In genomic region chr3:17507480-17507879, GRCh38 we compare ENCODE assay signal across 38 cellular contexts.
"Had no signal": no experiment of that assay in that cellular context is flagged by ENCODE, and none has a peak within 500 bp of the region (broad histone marks: within the 10 kb centered on the region; RNA-seq: fewer than 3 reads in every experiment).

No MANE protein-coding gene starts in this region.

- H3K36me3 ChIP-seq: ascending aorta, cardiac muscle cell had no signal

- ATAC-seq: activated CD8-positive, alpha-beta memory T cell treated with anti-CD3 and anti-CD28 coated beads, Interleukin-2, amount 10 ng/mL, durations not matched to agents 7 days and 5 days; activated CD8-positive, alpha-beta T cell treated with anti-CD3 and anti-CD28 coated beads, Interleukin-2, amount 10 ng/mL, durations not matched to agents 7 days and 5 days; activated naive CD8-positive, alpha-beta T cell treated with anti-CD3 and anti-CD28 coated beads, Interleukin-2, amount 50 U/mL, for 24 hours had no signal

- H3K4me1 Mint-ChIP-seq: activated B cell treated with CpG ODN at 0.5 μM for 24 hours; activated CD4-positive, alpha-beta memory T cell treated with anti-CD3 and anti-CD28 coated beads, Interleukin-2, amount 10 ng/mL, durations not matched to agents 7 days and 5 days; activated CD4-positive, alpha-beta T cell treated with anti-CD3 and anti-CD28 coated beads, Interleukin-2, amount 10 ng/mL, durations not matched to agents 24 days and 14 days; activated CD8-positive, alpha-beta memory T cell treated with anti-CD3 and anti-CD28 coated beads, Interleukin-2, amount 10 ng/mL, durations not matched to agents 7 days and 5 days; activated naive CD4-positive, alpha-beta T cell treated with anti-CD3 and anti-CD28 coated beads, Interleukin-2, amount 10 ng/mL, durations not matched to agents 7 days and 5 days; activated naive CD4-positive, alpha-beta T cell treated with anti-CD3 and anti-CD28 coated beads, Interleukin-2, amount 50 U/mL, for 24 hours; activated naive CD8-positive, alpha-beta T cell treated with anti-CD3 and anti-CD28 coated beads, Interleukin-2, amount 10 ng/mL, durations not matched to agents 7 days and 5 days; activated naive CD8-positive, alpha-beta T cell treated with anti-CD3 and anti-CD28 coated beads, Interleukin-2, amount 50 U/mL, for 24 hours; brain; central memory CD8-positive, alpha-beta T cell had no signal

- H3K4me3 ChIP-seq: ascending aorta, cardiac muscle cell had no signal

- DNase-seq: activated B cell treated with CpG ODN at 0.5 μM for 24 hours; activated CD4-positive, alpha-beta memory T cell treated with anti-CD3 and anti-CD28 coated beads, Interleukin-2, amount 10 ng/mL, durations not matched to agents 7 days and 5 days; activated CD4-positive, alpha-beta T cell treated with anti-CD3 and anti-CD28 coated beads for 4 hours; activated CD4-positive, alpha-beta T cell treated with anti-CD3 and anti-CD28 coated beads, Interleukin-2, amount 10 ng/mL, durations not matched to agents 24 days and 14 days; activated CD4-positive, alpha-beta T cell treated with anti-CD3 and anti-CD28 coated beads, Interleukin-2, amount 50 U/mL, for 1 hour; activated CD4-positive, alpha-beta T cell treated with anti-CD3 and anti-CD28 coated beads, Interleukin-2, amount 50 U/mL, for 4 hours; activated CD4-positive, CD25-positive, alpha-beta regulatory T cell treated with anti-CD3 and anti-CD28 coated beads, Interleukin-2, amount 50 U/mL, for 72 hours; activated CD8-positive, alpha-beta memory T cell treated with anti-CD3 and anti-CD28 coated beads for 24 hours; activated CD8-positive, alpha-beta memory T cell treated with anti-CD3 and anti-CD28 coated beads, Interleukin-2, amount 10 ng/mL, durations not matched to agents 7 days and 5 days; activated CD8-positive, alpha-beta memory T cell treated with anti-CD3 and anti-CD28 coated beads, Interleukin-2, amount 50 U/mL, for 48 hours; activated CD8-positive, alpha-beta T cell treated with anti-CD3 and anti-CD28 coated beads, Interleukin-2, amount 10 ng/mL, durations not matched to agents 7 days and 5 days; activated effector memory CD4-positive, alpha-beta T cell treated with Interleukin-2 at 50 U/mL for 16 hours; activated gamma-delta T cell; activated naive CD4-positive, alpha-beta T cell treated with anti-CD3 and anti-CD28 coated beads, Interleukin-2, amount 10 ng/mL, durations not matched to agents 7 days and 5 days; activated naive CD4-positive, alpha-beta T cell treated with Interleukin-2 at 50 U/mL for 16 hours; activated naive CD8-positive, alpha-beta T cell treated with anti-CD3 and anti-CD28 coated beads, Interleukin-2, amount 10 ng/mL, durations not matched to agents 7 days and 5 days; activated naive CD8-positive, alpha-beta T cell treated with anti-CD3 and anti-CD28 coated beads, Interleukin-2, amount 50 U/mL, for 24 hours; activated T-cell treated with anti-CD3 and anti-CD28 coated beads, Interleukin-2, amount 50 U/mL, for 24 hours; activated T-cell treated with anti-CD3 and anti-CD28 coated beads, Interleukin-2, amount 50 U/mL, for 48 hours; amygdala; anterior cingulate cortex; caudate nucleus; cerebellar nuclear complex; T-helper 1 cell; T-helper 2 cell; T-helper 9 cell had no signal

- H3K9me3 ChIP-seq: ascending aorta had no signal

- FAIRE-seq: bronchial epithelial cell, TTC549 had no signal

- H3K27ac Mint-ChIP-seq: activated B cell treated with CpG ODN at 0.5 μM for 24 hours; activated CD4-positive, alpha-beta memory T cell treated with anti-CD3 and anti-CD28 coated beads, Interleukin-2, amount 10 ng/mL, durations not matched to agents 7 days and 5 days; activated CD4-positive, alpha-beta T cell treated with anti-CD3 and anti-CD28 coated beads, Interleukin-2, amount 10 ng/mL, durations not matched to agents 24 days and 14 days; activated CD8-positive, alpha-beta memory T cell treated with anti-CD3 and anti-CD28 coated beads, Interleukin-2, amount 10 ng/mL, durations not matched to agents 7 days and 5 days; activated CD8-positive, alpha-beta T cell treated with anti-CD3 and anti-CD28 coated beads, Interleukin-2, amount 10 ng/mL, durations not matched to agents 7 days and 5 days; activated naive CD4-positive, alpha-beta T cell treated with anti-CD3 and anti-CD28 coated beads, Interleukin-2, amount 10 ng/mL, durations not matched to agents 7 days and 5 days; activated naive CD4-positive, alpha-beta T cell treated with anti-CD3 and anti-CD28 coated beads, Interleukin-2, amount 50 U/mL, for 24 hours; activated naive CD8-positive, alpha-beta T cell; activated naive CD8-positive, alpha-beta T cell treated with anti-CD3 and anti-CD28 coated beads, Interleukin-2, amount 10 ng/mL, durations not matched to agents 7 days and 5 days; activated naive CD8-positive, alpha-beta T cell treated with anti-CD3 and anti-CD28 coated beads, Interleukin-2, amount 50 U/mL, for 24 hours; activated T-cell treated with anti-CD3 and anti-CD28 coated beads, Interleukin-2, amount 50 U/mL, for 24 hours; activated T-helper 2 cell treated with anti-CD3 and anti-CD28 coated beads, Interferon-gamma antibody, Interleukin-2, Interleukin-4, amounts not matched to agents 10 μg/mL and 5 μg/mL and 100 μg/mL, durations not matched to agents 14 hours and 24 hours and 36 hours; brain; T-helper 1 cell treated with Interleukin-12 subunit alpha and Interleukin-12 subunit beta and Interleukin-4 antibody, amounts not matched to agents 30 μg/mL and 1 μg/mL, for 36 hours; T-helper 2 cell treated with Interferon-gamma antibody and Interleukin-4, amounts not matched to agents 5 μg/mL and 100 μg/mL, for 36 hours had no signal

- H3K9me3 Mint-ChIP-seq: activated B cell treated with CpG ODN at 0.5 μM for 24 hours; activated CD4-positive, alpha-beta memory T cell treated with anti-CD3 and anti-CD28 coated beads, Interleukin-2, amount 10 ng/mL, durations not matched to agents 7 days and 5 days; activated CD4-positive, alpha-beta T cell treated with anti-CD3 and anti-CD28 coated beads, Interleukin-2, amount 10 ng/mL, durations not matched to agents 24 days and 14 days; activated naive CD4-positive, alpha-beta T cell treated with anti-CD3 and anti-CD28 coated beads, Interleukin-2, amount 10 ng/mL, durations not matched to agents 7 days and 5 days; activated naive CD4-positive, alpha-beta T cell treated with anti-CD3 and anti-CD28 coated beads, Interleukin-2, amount 50 U/mL, for 24 hours; activated naive CD8-positive, alpha-beta T cell treated with anti-CD3 and anti-CD28 coated beads, Interleukin-2, amount 10 ng/mL, durations not matched to agents 7 days and 5 days; activated naive CD8-positive, alpha-beta T cell treated with anti-CD3 and anti-CD28 coated beads, Interleukin-2, amount 50 U/mL, for 24 hours; activated T-cell treated with anti-CD3 and anti-CD28 coated beads, Interleukin-2, amount 50 U/mL, for 24 hours; activated T-helper 2 cell treated with anti-CD3 and anti-CD28 coated beads, Interferon-gamma antibody, Interleukin-2, Interleukin-4, amounts not matched to agents 10 μg/mL and 5 μg/mL and 100 μg/mL, durations not matched to agents 14 hours and 24 hours and 36 hours; brain; central memory CD8-positive, alpha-beta T cell; T-helper 1 cell treated with Interleukin-12 subunit alpha and Interleukin-12 subunit beta and Interleukin-4 antibody, amounts not matched to agents 30 μg/mL and 1 μg/mL, for 36 hours; T-helper 2 cell treated with Interferon-gamma antibody and Interleukin-4, amounts not matched to agents 5 μg/mL and 100 μg/mL, for 36 hours had no signal

- H3K27ac ChIP-seq: ascending aorta, VCaP had no signal

- H3K36me3 Mint-ChIP-seq: activated naive CD4-positive, alpha-beta T cell treated with anti-CD3 and anti-CD28 coated beads, Interleukin-2, amount 10 ng/mL, durations not matched to agents 7 days and 5 days; brain had no signal

- H3K27me3 ChIP-seq: ascending aorta, cardiac muscle cell had no signal

- H3K27me3 Mint-ChIP-seq: activated B cell treated with CpG ODN at 0.5 μM for 24 hours; activated CD4-positive, alpha-beta memory T cell treated with anti-CD3 and anti-CD28 coated beads, Interleukin-2, amount 10 ng/mL, durations not matched to agents 7 days and 5 days; activated CD4-positive, alpha-beta T cell treated with anti-CD3 and anti-CD28 coated beads, Interleukin-2, amount 10 ng/mL, durations not matched to agents 24 days and 14 days; activated CD8-positive, alpha-beta memory T cell treated with anti-CD3 and anti-CD28 coated beads, Interleukin-2, amount 10 ng/mL, durations not matched to agents 7 days and 5 days; activated naive CD4-positive, alpha-beta T cell treated with anti-CD3 and anti-CD28 coated beads, Interleukin-2, amount 10 ng/mL, durations not matched to agents 7 days and 5 days; activated naive CD4-positive, alpha-beta T cell treated with anti-CD3 and anti-CD28 coated beads, Interleukin-2, amount 50 U/mL, for 24 hours; activated naive CD8-positive, alpha-beta T cell; activated naive CD8-positive, alpha-beta T cell treated with anti-CD3 and anti-CD28 coated beads, Interleukin-2, amount 10 ng/mL, durations not matched to agents 7 days and 5 days; activated naive CD8-positive, alpha-beta T cell treated with anti-CD3 and anti-CD28 coated beads, Interleukin-2, amount 50 U/mL, for 24 hours; activated T-cell treated with anti-CD3 and anti-CD28 coated beads, Interleukin-2, amount 50 U/mL, for 24 hours; central memory CD8-positive, alpha-beta T cell had no signal

- H3K4me3 Mint-ChIP-seq: activated B cell treated with CpG ODN at 0.5 μM for 24 hours; activated CD4-positive, alpha-beta memory T cell treated with anti-CD3 and anti-CD28 coated beads, Interleukin-2, amount 10 ng/mL, durations not matched to agents 7 days and 5 days; activated CD4-positive, alpha-beta T cell treated with anti-CD3 and anti-CD28 coated beads, Interleukin-2, amount 10 ng/mL, durations not matched to agents 24 days and 14 days; activated CD8-positive, alpha-beta memory T cell treated with anti-CD3 and anti-CD28 coated beads, Interleukin-2, amount 10 ng/mL, durations not matched to agents 7 days and 5 days; activated CD8-positive, alpha-beta T cell treated with anti-CD3 and anti-CD28 coated beads, Interleukin-2, amount 10 ng/mL, durations not matched to agents 7 days and 5 days; activated naive CD4-positive, alpha-beta T cell treated with anti-CD3 and anti-CD28 coated beads, Interleukin-2, amount 10 ng/mL, durations not matched to agents 7 days and 5 days; activated naive CD4-positive, alpha-beta T cell treated with anti-CD3 and anti-CD28 coated beads, Interleukin-2, amount 50 U/mL, for 24 hours; activated naive CD8-positive, alpha-beta T cell; activated naive CD8-positive, alpha-beta T cell treated with anti-CD3 and anti-CD28 coated beads, Interleukin-2, amount 10 ng/mL, durations not matched to agents 7 days and 5 days; activated naive CD8-positive, alpha-beta T cell treated with anti-CD3 and anti-CD28 coated beads, Interleukin-2, amount 50 U/mL, for 24 hours; activated T-cell treated with anti-CD3 and anti-CD28 coated beads, Interleukin-2, amount 50 U/mL, for 24 hours; brain; central memory CD8-positive, alpha-beta T cell; T-helper 1 cell treated with Interleukin-12 subunit alpha and Interleukin-12 subunit beta and Interleukin-4 antibody, amounts not matched to agents 30 μg/mL and 1 μg/mL, for 36 hours; T-helper 2 cell treated with Interferon-gamma antibody and Interleukin-4, amounts not matched to agents 5 μg/mL and 100 μg/mL, for 36 hours had no signal
